Comparison of ENCODE assay signal across 1 cellular context in genomic region chr11:76859708-76860233, GRCh38.
TF ChIP-seq lines count a peak whose summit lies in the region.

No MANE protein-coding gene starts in this region.

TF ChIP-seq in HEK293, 187 proteins besides CTCF, POLR2A, EP300 and RAD21 (continued from another document and continues in another):
- no peak for TF ChIP-seq ZNF488 (tag by site-specific recombination; IDR thresholded peaks at IDR 0.05)
- TF ChIP-seq ZNF398 (tag by site-specific recombination; IDR thresholded peaks at IDR 0.05) = no peak
- no peak for TF ChIP-seq ZNF645 (tag by site-specific recombination; IDR thresholded peaks at IDR 0.05)
- TF ChIP-seq ZNF530 (tag by site-specific recombination; IDR thresholded peaks at IDR 0.05; ENCODE audit: low read depth) = 0 out of 2 replicates have a peak, but pooled peaks have one; percentile 9
- TF ChIP-seq ZNF624 (tag by site-specific recombination; IDR thresholded peaks at IDR 0.05) = no peak
- 0 out of 2 replicates have a peak, but pooled peaks have one; percentile 32 for TF ChIP-seq REST (tag by site-specific recombination; IDR thresholded peaks at IDR 0.05)
- TF ChIP-seq ZNF350 (tag by site-specific recombination; IDR thresholded peaks at IDR 0.05) = no peak
- peak; percentile 58; the same call in 1 of the 2 replicates for TF ChIP-seq ZNF433 (tag by site-specific recombination; IDR thresholded peaks at IDR 0.05; ENCODE audit: low read depth)
- TF ChIP-seq ZNF280C (tag by site-specific recombination; IDR thresholded peaks at IDR 0.05) = no peak
- TF ChIP-seq ZNF423 (tag by site-specific recombination; IDR thresholded peaks at IDR 0.05) = no peak
- TF ChIP-seq ZSCAN23 (tag by site-specific recombination; IDR thresholded peaks at IDR 0.05) = no peak
- no peak for TF ChIP-seq ZNF473 (tag by site-specific recombination; IDR thresholded peaks at IDR 0.05)
- TF ChIP-seq KLF1 (tag by site-specific recombination; IDR thresholded peaks at IDR 0.05) = no peak
- no peak for TF ChIP-seq WT1 (tag by site-specific recombination; IDR thresholded peaks at IDR 0.05)
- no peak for TF ChIP-seq ZNF211 (tag by site-specific recombination; IDR thresholded peaks at IDR 0.05; ENCODE audit: low read depth)
- no peak; the same call in 1 of the 2 replicates for TF ChIP-seq GLI2 (tag by site-specific recombination; IDR thresholded peaks at IDR 0.05; ENCODE audit: borderline replicate concordance, low read depth)
- no peak for TF ChIP-seq ZNF830 (tag by site-specific recombination; IDR thresholded peaks at IDR 0.05; ENCODE audit: low read depth)
- TF ChIP-seq ZNF580 (tag by site-specific recombination; IDR thresholded peaks at IDR 0.05) = 0 out of 2 replicates have a peak, but pooled peaks have one; percentile 54
- no peak for TF ChIP-seq ZNF366 (tag by site-specific recombination; conservative IDR thresholded peaks at IDR 0.05)
- no peak for TF ChIP-seq ZNF37A (tag by site-specific recombination; IDR thresholded peaks at IDR 0.05)
- TF ChIP-seq ZNF560 (tag by site-specific recombination; IDR thresholded peaks at IDR 0.05; ENCODE audit: borderline replicate concordance) = 0 out of 2 replicates have a peak, but pooled peaks have one; percentile 46
- TF ChIP-seq OSR2 (tag by site-specific recombination; IDR thresholded peaks at IDR 0.05) = no peak
- TF ChIP-seq TSHZ1 (tag by site-specific recombination; IDR thresholded peaks at IDR 0.05; ENCODE audit: borderline replicate concordance) = no peak
- no peak for TF ChIP-seq ZNF670 (tag by site-specific recombination; IDR thresholded peaks at IDR 0.05; ENCODE audit: low read depth)
- no peak for TF ChIP-seq ZNF792 (tag by site-specific recombination; IDR thresholded peaks at IDR 0.05)
- TF ChIP-seq RBAK (tag by site-specific recombination; IDR thresholded peaks at IDR 0.05) = no peak
- TF ChIP-seq SETDB1 (IDR thresholded peaks at IDR 0.05; ENCODE audit: insufficient read length, low read length) = no peak
- TF ChIP-seq ZBTB17 (tag by site-specific recombination; IDR thresholded peaks at IDR 0.05) = no peak
- no peak for TF ChIP-seq ZNF677 (tag by site-specific recombination; IDR thresholded peaks at IDR 0.05)
- no peak for TF ChIP-seq SP2 (tag by site-specific recombination; IDR thresholded peaks at IDR 0.05)
- TF ChIP-seq ZNF654 (tag by site-specific recombination; IDR thresholded peaks at IDR 0.05; ENCODE audit: low read depth) = peak; percentile 20
- no peak for TF ChIP-seq ZSCAN5A (tag by site-specific recombination; IDR thresholded peaks at IDR 0.05)
- peak; percentile 15; the same call in 1 of the 2 replicates for TF ChIP-seq SP3 (tag by site-specific recombination; IDR thresholded peaks at IDR 0.05)
- TF ChIP-seq ZBTB8A (tag by site-specific recombination; IDR thresholded peaks at IDR 0.05) = peak; percentile 62
- peak; percentile 54 for TF ChIP-seq ZNF529 (tag by site-specific recombination; IDR thresholded peaks at IDR 0.05; ENCODE audit: insufficient replicate concordance)
- no peak for TF ChIP-seq ZNF214 (tag by site-specific recombination; IDR thresholded peaks at IDR 0.05; ENCODE audit: borderline replicate concordance)
- TF ChIP-seq ZNF394 (tag by site-specific recombination; IDR thresholded peaks at IDR 0.05; ENCODE audit: borderline replicate concordance) = peak; percentile 89
- no peak for TF ChIP-seq TCF7L2 (IDR thresholded peaks at IDR 0.05; ENCODE audit: borderline replicate concordance, low read depth, low read length)
- no peak for TF ChIP-seq PBX3 (CRISPR knock-in tag; IDR thresholded peaks at IDR 0.05)
- TF ChIP-seq OVOL3 (tag by site-specific recombination; IDR thresholded peaks at IDR 0.05) = no peak
- TF ChIP-seq TRIM28 (IDR thresholded peaks at IDR 0.05; ENCODE audit: borderline replicate concordance, low read length) = no peak
- no peak for TF ChIP-seq HOXA7 (CRISPR knock-in tag; IDR thresholded peaks at IDR 0.05; ENCODE audit: borderline replicate concordance)
- TF ChIP-seq GLIS2 (tag by site-specific recombination; IDR thresholded peaks at IDR 0.05) = no peak
- TF ChIP-seq ZFP3 (tag by site-specific recombination; IDR thresholded peaks at IDR 0.05; ENCODE audit: low read depth) = no peak
- no peak for TF ChIP-seq ZIC2 (tag by site-specific recombination; IDR thresholded peaks at IDR 0.05)
- TF ChIP-seq ZBTB21 (tag by site-specific recombination; IDR thresholded peaks at IDR 0.05) = 0 out of 2 replicates have a peak, but pooled peaks have one; percentile 22
- no peak for TF ChIP-seq ZNF658 (tag by site-specific recombination; IDR thresholded peaks at IDR 0.05)
- TF ChIP-seq ZFP41 (tag by site-specific recombination; IDR thresholded peaks at IDR 0.05; ENCODE audit: borderline replicate concordance) = no peak
- TF ChIP-seq BCL11B (tag by site-specific recombination; IDR thresholded peaks at IDR 0.05; ENCODE audit: low read depth) = no peak
